Comparison of ENCODE assay signal across 14 cellular contexts in the genomic region with DNA sequence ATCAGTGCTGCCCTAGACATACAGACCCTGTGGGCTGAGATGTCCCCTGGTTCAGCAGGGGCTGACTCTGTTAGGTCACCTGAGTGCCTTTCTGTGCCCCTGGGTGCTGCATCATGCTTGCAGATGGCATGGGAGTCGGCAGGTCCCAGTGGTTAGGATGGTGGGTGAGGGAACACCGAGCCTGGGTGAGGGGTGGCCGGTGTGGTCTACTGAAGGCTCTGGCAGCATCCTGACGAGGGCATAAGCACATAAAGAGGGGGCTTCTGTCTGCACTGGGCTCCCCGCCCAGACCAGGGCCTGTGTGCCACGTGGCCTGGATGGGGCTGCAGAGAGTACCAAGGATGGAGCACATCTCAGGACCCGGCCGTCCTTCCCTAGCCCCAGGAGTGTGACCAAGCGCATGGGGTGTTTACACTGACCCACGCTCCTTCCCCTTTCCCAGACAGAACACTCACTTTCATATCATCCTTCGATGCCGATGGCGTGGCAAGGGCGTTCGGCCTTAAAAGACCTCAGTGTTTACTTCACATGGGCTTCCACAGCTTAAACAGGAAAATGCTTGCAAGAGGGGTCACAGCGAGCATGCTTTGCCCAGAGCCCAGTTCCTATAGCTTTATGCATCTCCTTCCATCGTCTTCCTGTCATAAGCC.
DNase-seq lines count a peak whose midpoint lies in the region; ATAC-seq and TF ChIP-seq lines count a peak whose summit lies in the region.
"Had no signal": no experiment of that assay in that cellular context is flagged by ENCODE, and none has a peak within 500 bp of the region (broad histone marks: within the 10 kb centered on the region; RNA-seq: fewer than 3 reads in every experiment).

No MANE protein-coding gene starts in this region.

- peak overlapping the region; percentile 85 for H3K27ac Mint-ChIP-seq in activated CD4-positive, alpha-beta T cell treated with anti-CD3 and anti-CD28 coated beads, Interleukin-2, amount 10 ng/mL, durations not matched to agents 7 days and 5 days
- no peak overlapping the region for H3K27ac Mint-ChIP-seq in mesothelial cell of epicardium
- no peak overlapping the region for H3K27ac Mint-ChIP-seq in CD4-positive, alpha-beta T cell

- ATAC-seq in lower lobe of right lung (no peak), HG03175 (IDR thresholded peaks at IDR 0.05; ENCODE audit: unreplicated experiment) (no peak)
- no peak for ATAC-seq in CD4-positive, alpha-beta T cell (ENCODE audit: poor library complexity)

- no peak overlapping the region for H3K4me3 Mint-ChIP-seq in activated CD4-positive, alpha-beta T cell treated with anti-CD3 and anti-CD28 coated beads, Interleukin-2, amount 10 ng/mL, durations not matched to agents 7 days and 5 days
- H3K4me3 Mint-ChIP-seq in mesothelial cell of epicardium, result no peak overlapping the region
- no peak overlapping the region for H3K4me3 Mint-ChIP-seq in CD4-positive, alpha-beta T cell

- H3K27me3 ChIP-seq in breast epithelium (no peaks in the 10 kb centered on the region), lower lobe of right lung (ENCODE audit: low read depth) (no peaks in the 10 kb centered on the region)
- no peaks in the 10 kb centered on the region for H3K27me3 ChIP-seq in CD4-positive, alpha-beta T cell (ENCODE audit: control insufficient read depth, insufficient read depth, low read length)
- H3K27me3 ChIP-seq: suprapubic skin had no signal

- H3K4me3 ChIP-seq in breast epithelium (no peak overlapping the region), lower lobe of right lung (no peak overlapping the region)
- H3K4me3 ChIP-seq: suprapubic skin had no signal

- H3K27ac ChIP-seq in breast epithelium (peak overlapping the region; percentile 64 to 70), lower lobe of right lung (peak overlapping the region; percentile 43), temporal lobe (ENCODE audit: low read depth, low read length) (peak overlapping the region; percentile 67)
- no peak overlapping the region for H3K27ac ChIP-seq in CD4-positive, alpha-beta T cell (ENCODE audit: low read depth, low read length)

- H3K9me3 ChIP-seq in breast epithelium, result no peaks in the 10 kb centered on the region
- no peaks in the 10 kb centered on the region for H3K9me3 ChIP-seq in lower lobe of right lung
- H3K9me3 ChIP-seq in CD4-positive, alpha-beta T cell (ENCODE audit: control insufficient read depth, low read length), result no peaks in the 10 kb centered on the region
- H3K9me3 ChIP-seq: suprapubic skin had no signal

- H3K36me3 Mint-ChIP-seq in activated CD4-positive, alpha-beta T cell treated with anti-CD3 and anti-CD28 coated beads, Interleukin-2, amount 10 ng/mL, durations not matched to agents 7 days and 5 days (ENCODE audit: low read depth), result peaks cover 19% of the 10 kb centered on the region
- H3K36me3 Mint-ChIP-seq in mesothelial cell of epicardium, result peaks cover 6% of the 10 kb centered on the region
- H3K36me3 Mint-ChIP-seq in CD4-positive, alpha-beta T cell (ENCODE audit: low read depth), result peaks cover 74% of the 10 kb centered on the region

- CTCF ChIA-PET in activated CD4-positive, alpha-beta T cell treated with anti-CD3 and anti-CD28 coated beads, Interleukin-2, amount 10 ng/mL, durations not matched to agents 7 days and 5 days (lab: Charles Lee), result no interaction called here
- CTCF ChIA-PET in CD4-positive, alpha-beta T cell (lab: Charles Lee), result no interaction called here

- H3K4me1 Mint-ChIP-seq in activated CD4-positive, alpha-beta T cell treated with anti-CD3 and anti-CD28 coated beads, Interleukin-2, amount 10 ng/mL, durations not matched to agents 7 days and 5 days, result peaks cover 30% of the 10 kb centered on the region
- H3K4me1 Mint-ChIP-seq in mesothelial cell of epicardium, result peaks cover 42% of the 10 kb centered on the region
- H3K4me1 Mint-ChIP-seq in CD4-positive, alpha-beta T cell (ENCODE audit: low read depth), result peaks cover 9% of the 10 kb centered on the region

- intact Hi-C loops in breast epithelium (cut with DNase I; ENCODE audit: low total_unique reads) (no loop called here), lower lobe of right lung (cut with DNase I) (no loop called here)
- intact Hi-C loops in CD4-positive, alpha-beta T cell (cut with DNase I, micrococcal nuclease), result no loop called here

- H3K27me3 Mint-ChIP-seq in activated CD4-positive, alpha-beta T cell treated with anti-CD3 and anti-CD28 coated beads, Interleukin-2, amount 10 ng/mL, durations not matched to agents 7 days and 5 days, result no peaks in the 10 kb centered on the region
- no peaks in the 10 kb centered on the region for H3K27me3 Mint-ChIP-seq in mesothelial cell of epicardium (ENCODE audit: low read depth)
- H3K27me3 Mint-ChIP-seq in CD4-positive, alpha-beta T cell, result no peaks in the 10 kb centered on the region

- H3K4me1 ChIP-seq in breast epithelium (peaks cover 9 to 17% of the 10 kb centered on the region in 2 donors), lower lobe of right lung (peaks cover 74% of the 10 kb centered on the region)

- no peaks in the 10 kb centered on the region for H3K9me3 Mint-ChIP-seq in activated CD4-positive, alpha-beta T cell treated with anti-CD3 and anti-CD28 coated beads, Interleukin-2, amount 10 ng/mL, durations not matched to agents 7 days and 5 days
- no peaks in the 10 kb centered on the region for H3K9me3 Mint-ChIP-seq in mesothelial cell of epicardium
- no peaks in the 10 kb centered on the region for H3K9me3 Mint-ChIP-seq in CD4-positive, alpha-beta T cell

- TF ChIP-seq POLR2A in breast epithelium (IDR thresholded peaks at IDR 0.05), result no peak

- TF ChIP-seq CTCF in breast epithelium (IDR thresholded peaks at IDR 0.05), result no peak
- TF ChIP-seq CTCF in lower lobe of right lung (IDR thresholded peaks at IDR 0.05), result no peak
- TF ChIP-seq CTCF in mesothelial cell of epicardium (IDR thresholded peaks at IDR 0.05; ENCODE audit: unreplicated experiment), result no peak
- TF ChIP-seq CTCF in CD4-positive, alpha-beta T cell (IDR thresholded peaks at IDR 0.05), result no peak

- DNase-seq in activated CD4-positive, alpha-beta T cell treated with anti-CD3 and anti-CD28 coated beads, Interleukin-2, amount 10 ng/mL, durations not matched to agents 7 days and 5 days, result no peak
- DNase-seq in activated CD4-positive, alpha-beta T cell treated with anti-CD3 and anti-CD28 coated beads, Interleukin-2, amount 50 U/mL, for 48 hours, result no peak
- DNase-seq in breast epithelium (ENCODE audit: low spot score in 2 of 2) (no peak), lower lobe of right lung (no peak), mesothelial cell of epicardium (ENCODE audit: low spot score in 2 of 2, unreplicated experiment in 2 of 2) (no peak)
- DNase-seq in CD4-positive, alpha-beta T cell, result no peak
- DNase-seq: activated T-cell treated with anti-CD3 and anti-CD28 coated beads for 4 hours, KG1, midbrain, NCI-H1694 treated with DMSO at 0.1 percent for 48 hours, NCI-H774 had no signal

- POLR2A ChIA-PET in activated CD4-positive, alpha-beta T cell treated with anti-CD3 and anti-CD28 coated beads, Interleukin-2, amount 10 ng/mL, durations not matched to agents 7 days and 5 days (lab: Charles Lee), result no interaction called here
- POLR2A ChIA-PET in CD4-positive, alpha-beta T cell (lab: Charles Lee), result no interaction called here

- H3K36me3 ChIP-seq in breast epithelium (no peaks in the 10 kb centered on the region), lower lobe of right lung (peaks cover 47% of the 10 kb centered on the region)
